18 cellular contexts compared by ENCODE assay signal in genomic region chr5:96247733-96248132, GRCh38.
DNase-seq lines count a peak whose midpoint lies in the region; ATAC-seq and TF ChIP-seq lines count a peak whose summit lies in the region.
"Had no signal": no experiment of that assay in that cellular context is flagged by ENCODE, and none has a peak within 500 bp of the region (broad histone marks: within the 10 kb centered on the region; RNA-seq: fewer than 3 reads in every experiment).

No MANE protein-coding gene starts in this region.

- peak overlapping the region in 1 of 2 experiments; percentile 25 for H3K4me3 ChIP-seq in mesenchymal stem cell (ENCODE audit: insufficient read depth in 1 of 2, low read depth in 1 of 2, low read length in 2 of 2)
- peak overlapping the region; percentile 5 for H3K4me3 ChIP-seq in suprapubic skin
- H3K4me3 ChIP-seq: colonic mucosa had no signal

- peaks cover 60% of the 10 kb centered on the region for H3K27me3 Mint-ChIP-seq in activated T-cell treated with anti-CD3 and anti-CD28 coated beads, Interleukin-2, amount 50 U/mL, for 72 hours (ENCODE audit: low read depth)

- H3K4me3 Mint-ChIP-seq in activated T-cell treated with anti-CD3 and anti-CD28 coated beads, Interleukin-2, amount 50 U/mL, for 72 hours: no peak overlapping the region
- H3K4me3 Mint-ChIP-seq: activated naive CD8-positive, alpha-beta T cell treated with anti-CD3 and anti-CD28 coated beads, Interleukin-2, amount 10 ng/mL, durations not matched to agents 7 days and 5 days; CD4-positive, alpha-beta T cell; IgD-negative memory B cell; mesothelial cell of epicardium had no signal

- no peak for TF ChIP-seq POLR2A in suprapubic skin (IDR thresholded peaks at IDR 0.05)

- H3K9ac ChIP-seq in mesenchymal stem cell (ENCODE audit: low read length): peak overlapping the region; percentile 70

- no peak overlapping the region for H4K91ac ChIP-seq in mesenchymal stem cell (ENCODE audit: low read length)

- H3K4me1 ChIP-seq in mesenchymal stem cell (ENCODE audit: control insufficient read depth, insufficient read depth, low read depth, low read length) (no peaks in the 10 kb centered on the region), suprapubic skin (peaks cover 33% of the 10 kb centered on the region)
- H3K4me1 ChIP-seq: colonic mucosa had no signal

- POLR2A ChIA-PET in RWPE1 (lab: Yijun Ruan, JAX; ENCODE audit: low non-redundant PET): no interaction called here

- no peaks in the 10 kb centered on the region for H3K9me3 Mint-ChIP-seq in activated T-cell treated with anti-CD3 and anti-CD28 coated beads, Interleukin-2, amount 50 U/mL, for 72 hours
- H3K9me3 Mint-ChIP-seq: activated naive CD8-positive, alpha-beta T cell treated with anti-CD3 and anti-CD28 coated beads, Interleukin-2, amount 10 ng/mL, durations not matched to agents 7 days and 5 days; CD4-positive, alpha-beta T cell had no signal

- peak overlapping the region in 1 of 2 experiments; percentile 8 for H3K18ac ChIP-seq in mesenchymal stem cell (ENCODE audit: low read depth in 1 of 2, low read length in 2 of 2)

- no peaks in the 10 kb centered on the region for H3K36me3 ChIP-seq in mesenchymal stem cell (ENCODE audit: control insufficient read depth in 1 of 2, insufficient read depth in 2 of 2, low read depth in 1 of 2, low read length in 2 of 2)
- H3K36me3 ChIP-seq in suprapubic skin: no peaks in the 10 kb centered on the region
- H3K36me3 ChIP-seq: colonic mucosa had no signal

- no peaks in the 10 kb centered on the region for H3K36me3 Mint-ChIP-seq in activated T-cell treated with anti-CD3 and anti-CD28 coated beads, Interleukin-2, amount 50 U/mL, for 72 hours (ENCODE audit: insufficient read depth in 2 of 2)
- H3K36me3 Mint-ChIP-seq: activated naive CD8-positive, alpha-beta T cell treated with anti-CD3 and anti-CD28 coated beads, Interleukin-2, amount 10 ng/mL, durations not matched to agents 7 days and 5 days; IgD-negative memory B cell had no signal

- no peak overlapping the region for H3K27ac Mint-ChIP-seq in activated T-cell treated with anti-CD3 and anti-CD28 coated beads, Interleukin-2, amount 50 U/mL, for 72 hours
- H3K27ac Mint-ChIP-seq: activated naive CD8-positive, alpha-beta T cell treated with anti-CD3 and anti-CD28 coated beads, Interleukin-2, amount 10 ng/mL, durations not matched to agents 7 days and 5 days; CD4-positive, alpha-beta T cell; IgD-negative memory B cell; mesothelial cell of epicardium had no signal

- H2BK120ac ChIP-seq in mesenchymal stem cell (ENCODE audit: low read depth, low read length): no peak overlapping the region

- H2BK5ac ChIP-seq in mesenchymal stem cell (ENCODE audit: low read depth, low read length, poor library complexity, severe bottlenecking): no peak overlapping the region

- H3K9me3 ChIP-seq in mesenchymal stem cell (ENCODE audit: control insufficient read depth, low read length) (no peaks in the 10 kb centered on the region), suprapubic skin (no peaks in the 10 kb centered on the region)
- H3K9me3 ChIP-seq: colonic mucosa had no signal

- H3K79me1 ChIP-seq in mesenchymal stem cell (replicated peaks; ENCODE audit: low read length, poor library complexity, severe bottlenecking): no peaks in the 10 kb centered on the region

- H4K8ac ChIP-seq in mesenchymal stem cell (ENCODE audit: low read length): no peak overlapping the region

- H3K27ac ChIP-seq in RWPE1 (peak overlapping the region; percentile 93), epithelial cell of prostate (peak overlapping the region; percentile 86), mesenchymal stem cell (ENCODE audit: low read length, poor library complexity, severe bottlenecking) (no peak overlapping the region), suprapubic skin (peak overlapping the region; percentile 79)
- H3K27ac ChIP-seq: colonic mucosa had no signal

- no peak overlapping the region for H2AK5ac ChIP-seq in mesenchymal stem cell (ENCODE audit: low read length, severe bottlenecking)

- H3K4me2 ChIP-seq in mesenchymal stem cell (ENCODE audit: low read length, poor library complexity, severe bottlenecking): no peak overlapping the region

- H3K23ac ChIP-seq in mesenchymal stem cell (ENCODE audit: low read length in 2 of 2): no peak overlapping the region

- H2AFZ ChIP-seq in mesenchymal stem cell (ENCODE audit: low read depth, low read length): no peak overlapping the region

- no peaks in the 10 kb centered on the region for H3K4me1 Mint-ChIP-seq in activated T-cell treated with anti-CD3 and anti-CD28 coated beads, Interleukin-2, amount 50 U/mL, for 72 hours (ENCODE audit: low read depth)

- no peak for ATAC-seq in activated T-cell treated with anti-CD3 and anti-CD28 coated beads, Interleukin-2, amount 50 U/mL, for 72 hours (replicated peaks in 1 of 2)
- no peak for ATAC-seq in GM19351 (IDR thresholded peaks at IDR 0.05; ENCODE audit: unreplicated experiment)

- no peak overlapping the region for H3K14ac ChIP-seq in mesenchymal stem cell (ENCODE audit: low read length in 2 of 2)

- CTCF ChIA-PET in RWPE1 (lab: Yijun Ruan, JAX): no interaction called here

- no peak for TF ChIP-seq EP300 in suprapubic skin (IDR thresholded peaks at IDR 0.05)

- WGBS in mesenchymal stem cell: 94% methylated on average over 3 of the region's 3 CpGs
- WGBS in suprapubic skin: 23% methylated on average over 3 of the region's 3 CpGs

- H2BK12ac ChIP-seq in mesenchymal stem cell (ENCODE audit: low read length in 2 of 2): peak overlapping the region in 1 of 2 experiments; percentile 68

- no peak for DNase-seq in RWPE1 (ENCODE audit: low spot score)
- DNase-seq in epithelial cell of prostate (ENCODE audit: low read depth, low spot score): no peak
- no peak for DNase-seq in mesenchymal stem cell
- DNase-seq in suprapubic skin (ENCODE audit: low spot score in 2 of 2): no peak
- DNase-seq in activated T-cell treated with anti-CD3 and anti-CD28 coated beads, Interleukin-2, amount 50 U/mL, for 72 hours: no peak
- no peak for DNase-seq in SKM-1 treated with dmso at 0.1 percent for 144 hours (lab: John Stamatoyannopoulos, UW; ENCODE audit: unreplicated experiment)
- no peak for DNase-seq in NK-92 (lab: John Stamatoyannopoulos, UW; ENCODE audit: unreplicated experiment)
- DNase-seq: activated CD4-positive, CD25-positive, alpha-beta regulatory T cell treated with anti-CD3 and anti-CD28 coated beads, Interleukin-2, amount 50 U/mL, for 72 hours; activated naive CD8-positive, alpha-beta T cell treated with anti-CD3 and anti-CD28 coated beads, Interleukin-2, amount 10 ng/mL, durations not matched to agents 7 days and 5 days; activated T-cell treated with anti-CD3 and anti-CD28 coated beads for 4 hours; CD4-positive, alpha-beta T cell; colonic mucosa; NCI-H226; posterior cingulate gyrus; stimulated activated CD4-positive, alpha-beta T cell treated with anti-CD3 and anti-CD28 coated beads, Interleukin-1b, Interleukin-23, amount 100 ng/mL, for 48 hours had no signal

- no peaks in the 10 kb centered on the region for H3K27me3 ChIP-seq in mesenchymal stem cell (ENCODE audit: control insufficient read depth in 1 of 2, insufficient read depth in 1 of 2, low read length in 2 of 2)
- H3K27me3 ChIP-seq in suprapubic skin: no peaks in the 10 kb centered on the region
- H3K27me3 ChIP-seq: colonic mucosa had no signal

- TF ChIP-seq CTCF in RWPE1 (conservative IDR thresholded peaks at IDR 0.05; ENCODE audit: low read depth): no peak
- TF ChIP-seq CTCF in suprapubic skin (IDR thresholded peaks at IDR 0.05): no peak

- H3K4ac ChIP-seq in mesenchymal stem cell (ENCODE audit: low read depth in 1 of 2, low read length in 2 of 2): peak overlapping the region in 1 of 2 experiments; percentile 41

- no peak overlapping the region for H2BK15ac ChIP-seq in mesenchymal stem cell (ENCODE audit: low read depth, poor library complexity, severe bottlenecking)
